Comparison of ENCODE assay signal across 8 cellular contexts in the genomic region with DNA sequence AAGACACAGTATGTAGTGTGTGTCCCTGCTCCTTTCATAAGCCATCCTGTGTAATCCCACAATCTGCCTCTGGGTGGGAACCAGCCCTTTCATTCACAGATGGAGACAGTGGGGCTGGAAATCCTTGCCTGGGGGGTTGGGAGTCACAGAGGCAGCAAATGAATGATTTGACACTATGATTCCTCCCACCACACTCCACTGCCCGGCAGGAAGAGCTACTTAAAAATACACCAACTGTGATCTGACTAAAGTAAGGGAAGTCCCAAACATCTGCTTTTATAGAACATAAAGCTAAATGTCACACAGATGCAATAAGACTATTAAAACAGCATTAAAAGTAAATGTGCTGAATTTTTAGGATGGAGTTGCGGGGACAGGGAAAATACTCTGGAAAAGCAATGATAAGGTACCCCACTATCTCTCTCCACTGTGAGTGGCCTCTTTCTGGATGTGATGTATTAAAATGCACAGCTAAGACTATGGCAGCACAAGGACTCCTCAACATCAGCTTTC. TPM values are rescaled to one million over a fixed set of nuclear protein-coding genes. Genes with fewer than 3 reads are reported as not detected.
DNase-seq lines count a peak whose midpoint lies in the region; ATAC-seq, FAIRE-seq and TF ChIP-seq lines count a peak whose summit lies in the region.

No MANE protein-coding gene starts in this region.

- intact Hi-C loops in CD14-positive monocyte (cut with micrococcal nuclease) = no loop called here

- no peak for TF ChIP-seq POLR2A in H54 (IDR thresholded peaks at IDR 0.05; ENCODE audit: low read depth, low read length)

- DNase-seq in CD14-positive monocyte (ENCODE audit: low spot score) (no peak), H54 (ENCODE audit: insufficient read length, low spot score) (peak; percentile 47), WTC11 (ENCODE audit: low spot score) (peak; percentile 32), iris pigment epithelial cell (ENCODE audit: low read depth) (peak; percentile 34), NCI-H187 (lab: John Stamatoyannopoulos, UW) (no peak)
- no peak for DNase-seq in stimulated activated CD4-positive, alpha-beta T cell treated with anti-CD3 and anti-CD28 coated beads, Interleukin-4, amount 100 ng/mL, for 24 hours

- FAIRE-seq in H54 (lab: Jason Lieb, UNC) = no peak

- H3K9me3 Mint-ChIP-seq in CD14-positive monocyte (peaks cover 0 to 2% (median 0%) of the 10 kb centered on the region in 7 donors), WTC11 (no peaks in the 10 kb centered on the region)

- H3K27ac Mint-ChIP-seq in CD14-positive monocyte (peak overlapping the region in 4 of 7 donors; percentile 31 to 76 (median 34)), WTC11 (peak overlapping the region; percentile 99)

- POLR2A ChIA-PET in WTC11 (lab: Charles Lee) = no interaction called here

- CTCF ChIA-PET in WTC11 (lab: Charles Lee) = interaction anchor here (0.5 to 3.3 kb wide), 10 partner anchors 13 to 205 kb away, joined by 3 to 27 read pairs (median 4); a partner anchor contains a TSS

- H3K4me1 Mint-ChIP-seq in CD14-positive monocyte (peaks cover 42% of the 10 kb centered on the region), WTC11 (peaks cover 62% of the 10 kb centered on the region)

- H3K4me3 Mint-ChIP-seq in CD14-positive monocyte (no peak overlapping the region), WTC11 (peak overlapping the region; percentile 99)

- no peak; the same call in 1 of the 2 replicates for ATAC-seq in WTC11
- ATAC-seq in esophagus mucosa = no peak
- ATAC-seq in HG02759 (IDR thresholded peaks at IDR 0.05; ENCODE audit: unreplicated experiment) = no peak

- H3K27me3 Mint-ChIP-seq in CD14-positive monocyte (ENCODE audit: low read depth in 3 of 3) (no peaks in the 10 kb centered on the region), WTC11 (ENCODE audit: low read depth) (no peaks in the 10 kb centered on the region)

- TF ChIP-seq CTCF in CD14-positive monocyte (IDR thresholded peaks at IDR 0.05) (no peak), WTC11 (IDR thresholded peaks at IDR 0.05) (0 out of 2 replicates have a peak, but pooled peaks have one; percentile 11)

- H3K36me3 Mint-ChIP-seq in CD14-positive monocyte = peaks cover 33 to 36% of the 10 kb centered on the region in 2 donors
- peaks cover 42% of the 10 kb centered on the region for H3K36me3 Mint-ChIP-seq in WTC11

TF ChIP-seq in WTC11, 78 proteins besides CTCF, POLR2A, EP300 and RAD21:
- TF ChIP-seq MYBL2 (CRISPR knock-in tag; IDR thresholded peaks at IDR 0.05) (no peak), NFYB (CRISPR knock-in tag; conservative IDR thresholded peaks at IDR 0.05; ENCODE audit: low read depth) (no peak), SMAD3 (CRISPR knock-in tag; IDR thresholded peaks at IDR 0.05; ENCODE audit: borderline replicate concordance) (no peak), NR1H2 (CRISPR knock-in tag; IDR thresholded peaks at IDR 0.05) (no peak), TEAD4 (CRISPR knock-in tag; IDR thresholded peaks at IDR 0.05) (no peak)
- TF ChIP-seq, protein P1, sequence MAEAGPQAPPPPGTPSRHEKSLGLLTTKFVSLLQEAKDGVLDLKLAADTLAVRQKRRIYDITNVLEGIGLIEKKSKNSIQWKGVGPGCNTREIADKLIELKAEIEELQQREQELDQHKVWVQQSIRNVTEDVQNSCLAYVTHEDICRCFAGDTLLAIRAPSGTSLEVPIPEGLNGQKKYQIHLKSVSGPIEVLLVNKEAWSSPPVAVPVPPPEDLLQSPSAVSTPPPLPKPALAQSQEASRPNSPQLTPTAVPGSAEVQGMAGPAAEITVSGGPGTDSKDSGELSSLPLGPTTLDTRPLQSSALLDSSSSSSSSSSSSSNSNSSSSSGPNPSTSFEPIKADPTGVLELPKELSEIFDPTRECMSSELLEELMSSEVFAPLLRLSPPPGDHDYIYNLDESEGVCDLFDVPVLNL (CRISPR knock-in tag; IDR thresholded peaks at IDR 0.05; ENCODE audit: borderline replicate concordance, low read depth) = no peak
- TF ChIP-seq, protein P2, sequence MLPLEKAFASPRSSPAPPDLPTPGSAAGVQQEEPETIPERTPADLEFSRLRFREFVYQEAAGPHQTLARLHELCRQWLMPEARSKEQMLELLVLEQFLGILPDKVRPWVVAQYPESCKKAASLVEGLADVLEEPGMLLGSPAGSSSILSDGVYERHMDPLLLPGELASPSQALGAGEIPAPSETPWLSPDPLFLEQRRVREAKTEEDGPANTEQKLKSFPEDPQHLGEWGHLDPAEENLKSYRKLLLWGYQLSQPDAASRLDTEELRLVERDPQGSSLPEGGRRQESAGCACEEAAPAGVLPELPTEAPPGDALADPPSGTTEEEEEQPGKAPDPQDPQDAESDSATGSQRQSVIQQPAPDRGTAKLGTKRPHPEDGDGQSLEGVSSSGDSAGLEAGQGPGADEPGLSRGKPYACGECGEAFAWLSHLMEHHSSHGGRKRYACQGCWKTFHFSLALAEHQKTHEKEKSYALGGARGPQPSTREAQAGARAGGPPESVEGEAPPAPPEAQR (CRISPR knock-in tag; IDR thresholded peaks at IDR 0.05) = no peak
- TF ChIP-seq, protein P3, sequence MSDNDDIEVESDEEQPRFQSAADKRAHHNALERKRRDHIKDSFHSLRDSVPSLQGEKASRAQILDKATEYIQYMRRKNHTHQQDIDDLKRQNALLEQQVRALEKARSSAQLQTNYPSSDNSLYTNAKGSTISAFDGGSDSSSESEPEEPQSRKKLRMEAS (CRISPR knock-in tag; IDR thresholded peaks at IDR 0.05) = no peak

RNA-seq across cellular contexts. Expression of a gene that starts 4.3 kb away (rescaled TPM):
- 10 to 100 TPM; 17.7 to 23.3 TPM for polyA plus RNA-seq in CD14-positive monocyte
- 366 to 376 TPM (median 371 TPM) in 3 replicates for total RNA-seq in WTC11 (2021)
- 55.2 TPM for total RNA-seq in esophagus mucosa

Comparison
In these comparisons a context has a peak if more than half of its experiments do, and no peak if none do; other contexts are left out.
1. DNase-seq: peak in H54 (single experiment), WTC11 (single experiment) and iris pigment epithelial cell (single experiment); none in CD14-positive monocyte (single experiment), stimulated activated CD4-positive, alpha-beta T cell treated with anti-CD3 and anti-CD28 coated beads, Interleukin-4, amount 100 ng/mL, for 24 hours (single experiment) and NCI-H187 (0 of 2).